In genomic region chr10:26725837-26726727, GRCh38 we compare ENCODE assay signal across 8 cellular contexts. TPM values are rescaled to one million over a fixed set of nuclear protein-coding genes. Genes with fewer than 3 reads are reported as not detected.
DNase-seq lines count a peak whose midpoint lies in the region; ATAC-seq and TF ChIP-seq lines count a peak whose summit lies in the region.

No MANE protein-coding gene starts in this region.

- TF ChIP-seq CTCF in brain (conservative IDR thresholded peaks at IDR 0.05) (peak; percentile 92 to 93), spleen (IDR thresholded peaks at IDR 0.05 in 8 of 11, conservative IDR thresholded peaks at IDR 0.05 in 3 of 11) (peak; percentile 34 to 87 (median 71))

- peaks cover 0 to 11% (median 6%) of the 10 kb centered on the region in 6 donors for H3K4me1 ChIP-seq in spleen

- no peak for ATAC-seq in HG02973 (IDR thresholded peaks at IDR 0.05; ENCODE audit: unreplicated experiment)

- no peaks in the 10 kb centered on the region for H3K27me3 ChIP-seq in spleen (replicated peaks in 1 of 7)

- intact Hi-C loops in spleen (cut with DNase I; ENCODE audit: low total_unique reads) = loop anchor here (5.0 to 10.0 kb wide), 2 partner anchors 151 to 391 kb away; no protein-coding TSS in a partner anchor

- H3K27ac ChIP-seq in spleen = no peak overlapping the region

- H3K4me1 Mint-ChIP-seq in brain = peaks cover 5% of the 10 kb centered on the region

- no peaks in the 10 kb centered on the region for H3K9me3 Mint-ChIP-seq in brain

- no peak for TF ChIP-seq POLR2A in spleen (IDR thresholded peaks at IDR 0.05)

- peak; percentile 28 for DNase-seq in stimulated activated CD4-positive, alpha-beta T cell treated with anti-CD3 and anti-CD28 coated beads, Interleukin-12 subunit alpha, Interleukin-12 subunit beta, amount 100 ng/mL, for 4 hours
- DNase-seq in stimulated activated CD4-positive, alpha-beta T cell treated with anti-CD3 and anti-CD28 coated beads, Interleukin-1b, Interleukin-23, amount 100 ng/mL, for 48 hours = no peak
- peak; percentile 59 for DNase-seq in Jurkat, Clone E6-1 (ENCODE audit: low read depth, low spot score)
- peak; percentile 23 for DNase-seq in SKM-1 treated with dmso at 0.1 percent for 144 hours (lab: John Stamatoyannopoulos, UW; ENCODE audit: unreplicated experiment)
- peak; percentile 59 for DNase-seq in iPS-NIHi7 (ENCODE audit: extremely low spot score)
- DNase-seq in spleen = peak; percentile 83

- no peaks in the 10 kb centered on the region for H3K9me3 ChIP-seq in spleen

- H3K36me3 ChIP-seq in spleen = peaks cover 0 to 84% (median 21%) of the 10 kb centered on the region in 6 donors

- H3K36me3 Mint-ChIP-seq in brain = peaks cover 40% of the 10 kb centered on the region

- WGBS in spleen, 5 donors = 54 to 65% (median 60%) methylated on average over 8 of the region's 8 CpGs

- no peak overlapping the region for H3K4me3 ChIP-seq in Jurkat, Clone E6-1 (ENCODE audit: low read length)
- no peak overlapping the region for H3K4me3 ChIP-seq in spleen

- no peak overlapping the region for H3K4me3 Mint-ChIP-seq in brain

- peaks cover 3% of the 10 kb centered on the region for H3K27me3 Mint-ChIP-seq in brain

- H3K27ac Mint-ChIP-seq in brain = peak overlapping the region in 3 of 5 experiments; percentile 66 to 88 (median 74)

RNA-seq across cellular contexts. Expression of gene PDSS1, which starts 28.6 kb away (rescaled TPM):
- 27.0 TPM for polyA plus RNA-seq in Jurkat, Clone E6-1 (2012; ENCODE audit: insufficient read depth, insufficient read length)
- polyA plus RNA-seq in brain (ENCODE audit: insufficient read depth, low read depth, low replicate concordance) (2.8 TPM), spleen (1 to 10 TPM; 7.3 to 7.5 (median 7.4) TPM)
- total RNA-seq in spleen = 1 to 10 TPM; 2.9 to 8.4 (median 6.9) TPM
